ENCODE assay signal across 11 cellular contexts in genomic region chr6:149860834-149861602, GRCh38. TPM values are rescaled to one million over a fixed set of nuclear protein-coding genes. Genes with fewer than 3 reads are reported as not detected.
DNase-seq lines count a peak whose midpoint lies in the region; ATAC-seq, FAIRE-seq and TF ChIP-seq lines count a peak whose summit lies in the region.
"Had no signal": no experiment of that assay in that cellular context is flagged by ENCODE, and none has a peak within 500 bp of the region (broad histone marks: within the 10 kb centered on the region; RNA-seq: fewer than 3 reads in every experiment).

No MANE protein-coding gene starts in this region.

- DNase-seq in COLO668 (lab: John Stamatoyannopoulos, UW; ENCODE audit: unreplicated experiment) (peak; percentile 47), astrocyte (ENCODE audit: low read depth) (peak; percentile 14), right lobe of liver (peak in 2 of 3 donors; percentile 45 to 62), NCI-H526 treated with DMSO at 0.1 percent for 48 hours (lab: John Stamatoyannopoulos, UW) (no peak), SK-N-DZ (ENCODE audit: low spot score) (no peak)
- DNase-seq: islet precursor cell, NCI-H1092 had no signal

- H3K79me2 ChIP-seq in Loucy (ENCODE audit: insufficient read depth, low read length) (peaks cover 28% of the 10 kb centered on the region), astrocyte (ENCODE audit: insufficient read depth, low read length) (peaks cover 62% of the 10 kb centered on the region)

- H3K9me3 ChIP-seq in Loucy (ENCODE audit: insufficient read depth, low read depth, low read length) (no peaks in the 10 kb centered on the region), astrocyte (ENCODE audit: insufficient read depth, low read depth, low read length) (no peaks in the 10 kb centered on the region), right lobe of liver (no peaks in the 10 kb centered on the region)

- H3K4me2 ChIP-seq in Loucy (ENCODE audit: low read depth, low read length, poor library complexity, severe bottlenecking) = peak overlapping the region; percentile 82
- peak overlapping the region; percentile 87 for H3K4me2 ChIP-seq in astrocyte (ENCODE audit: low read length)

- H2AFZ ChIP-seq in Loucy (ENCODE audit: low read length) (no peak overlapping the region), astrocyte (ENCODE audit: low read depth, low read length) (no peak overlapping the region)

- no peaks in the 10 kb centered on the region for H3K9me2 ChIP-seq in Loucy (replicated peaks; ENCODE audit: low read depth, low read length)

- H3K27me3 ChIP-seq in Loucy (ENCODE audit: insufficient read depth, low read length, poor library complexity, severe bottlenecking) (no peaks in the 10 kb centered on the region), astrocyte (ENCODE audit: insufficient read depth, low read length) (no peaks in the 10 kb centered on the region), right lobe of liver (no peaks in the 10 kb centered on the region)

- peaks cover 32% of the 10 kb centered on the region for H3K4me1 Mint-ChIP-seq in astrocyte (ENCODE audit: low read depth, unreplicated experiment)

- H3K9ac ChIP-seq in Loucy (ENCODE audit: low read depth, low read length, poor library complexity, severe bottlenecking) = peak overlapping the region; percentile 67
- H3K9ac ChIP-seq in astrocyte (ENCODE audit: low read length) = peak overlapping the region; percentile 33

- peak overlapping the region; percentile 35 for H3K4me3 Mint-ChIP-seq in astrocyte (ENCODE audit: unreplicated experiment)

- TF ChIP-seq POLR2A in right lobe of liver (IDR thresholded peaks at IDR 0.05) (no peak), GM18505 (IDR thresholded peaks at IDR 0.05; ENCODE audit: borderline replicate concordance, extremely low read depth, insufficient read depth, insufficient read length) (no peak)

- 42% methylated on average over 6 of the region's 14 CpGs for WGBS in right lobe of liver (ENCODE audit: insufficient coverage, low coverage, low lambda C conversion rate, missing lambda C conversion rate)

- peak; percentile 49 for TF ChIP-seq CTCF in Loucy (conservative IDR thresholded peaks at IDR 0.05; ENCODE audit: low read length)
- no peak for TF ChIP-seq CTCF in astrocyte (IDR thresholded peaks at IDR 0.05; ENCODE audit: insufficient read depth, low read depth, low read length)
- peak in 2 of 4 donors; percentile 15 to 24 for TF ChIP-seq CTCF in right lobe of liver (IDR thresholded peaks at IDR 0.05)

- H3K36me3 Mint-ChIP-seq in astrocyte (ENCODE audit: low read depth, unreplicated experiment) = no peaks in the 10 kb centered on the region
- H3K36me3 Mint-ChIP-seq: activated naive CD4-positive, alpha-beta T cell treated with anti-CD3 and anti-CD28 coated beads, Interleukin-2, amount 50 U/mL, for 72 hours had no signal

- intact Hi-C loops in right lobe of liver (cut with DNase I) = no loop called here

- no peaks in the 10 kb centered on the region for H3K36me3 ChIP-seq in Loucy (ENCODE audit: insufficient read depth, low read length)
- no peaks in the 10 kb centered on the region for H3K36me3 ChIP-seq in astrocyte (ENCODE audit: insufficient read depth, low read length)
- no peaks in the 10 kb centered on the region for H3K36me3 ChIP-seq in right lobe of liver

- H3K27me3 Mint-ChIP-seq in astrocyte (ENCODE audit: low read depth, unreplicated experiment) = peaks cover 2% of the 10 kb centered on the region

- peak overlapping the region; percentile 10 for H3K27ac ChIP-seq in astrocyte (ENCODE audit: low read depth, low read length)
- H3K27ac ChIP-seq in right lobe of liver = peak overlapping the region; percentile 24 to 65 (median 62)

- H3F3A ChIP-seq in Loucy (ENCODE audit: low read depth) = no peaks in the 10 kb centered on the region

- ATAC-seq in right lobe of liver (peak in 3 of 4 donors; percentile 5 to 34 (median 12)), GM18505 (IDR thresholded peaks at IDR 0.05; ENCODE audit: unreplicated experiment) (no peak), HG03139 (IDR thresholded peaks at IDR 0.05; ENCODE audit: unreplicated experiment) (no peak)
- ATAC-seq: activated naive CD4-positive, alpha-beta T cell treated with anti-CD3 and anti-CD28 coated beads, Interleukin-2, amount 50 U/mL, for 72 hours had no signal

- H3K27ac Mint-ChIP-seq in astrocyte (ENCODE audit: unreplicated experiment) = peak overlapping the region; percentile 2
- H3K27ac Mint-ChIP-seq: activated naive CD4-positive, alpha-beta T cell treated with anti-CD3 and anti-CD28 coated beads, Interleukin-2, amount 50 U/mL, for 72 hours had no signal

- peaks cover 44% of the 10 kb centered on the region for H3K4me1 ChIP-seq in Loucy (ENCODE audit: insufficient read depth, low read length, poor library complexity, severe bottlenecking)
- peaks cover 36% of the 10 kb centered on the region for H3K4me1 ChIP-seq in astrocyte (ENCODE audit: insufficient read depth, low read length)
- peaks cover 0 to 36% (median 11%) of the 10 kb centered on the region in 4 donors for H3K4me1 ChIP-seq in right lobe of liver

- H3K4me3 ChIP-seq in Loucy (ENCODE audit: low read length, poor library complexity, severe bottlenecking) = peak overlapping the region; percentile 83
- peak overlapping the region; percentile 13 for H3K4me3 ChIP-seq in astrocyte (ENCODE audit: insufficient read depth, low read depth, low read length)
- no peak overlapping the region for H3K4me3 ChIP-seq in right lobe of liver

- no peaks in the 10 kb centered on the region for H3K9me3 Mint-ChIP-seq in astrocyte (ENCODE audit: unreplicated experiment)
- H3K9me3 Mint-ChIP-seq: activated naive CD4-positive, alpha-beta T cell treated with anti-CD3 and anti-CD28 coated beads, Interleukin-2, amount 50 U/mL, for 72 hours had no signal

- FAIRE-seq in astrocyte (lab: Jason Lieb, UNC) = no peak

- H4K20me1 ChIP-seq in Loucy (ENCODE audit: insufficient read depth, low read length, poor library complexity, severe bottlenecking) (peaks cover 4% of the 10 kb centered on the region), astrocyte (ENCODE audit: insufficient read depth, low read length) (peaks cover 8% of the 10 kb centered on the region)

RNA-seq across cellular contexts. Expression of gene LRP11, which starts 3.1 kb away (rescaled TPM):
- total RNA-seq in astrocyte (24.2 and 26.2 TPM in 2 replicates), right lobe of liver (10 to 100 TPM in 1 of 6 experiments, 1 to 10 TPM in 5; 6.8 to 11.1 (median 9.3) TPM)
- polyA plus RNA-seq in SK-N-DZ (2014; cell fraction: cytosol; rRNA removed) = 21.8 and 25.4 TPM in 2 replicates
- 15.9 and 19.2 TPM in 2 replicates for polyA plus RNA-seq in SK-N-DZ (2014; cell fraction: nucleus; rRNA removed)

RNA-seq across cellular contexts. Expression of gene RAET1E, which starts 36.9 kb away (rescaled TPM):
- not detected in 2 replicates for total RNA-seq in astrocyte
- not detected for total RNA-seq in right lobe of liver
- not detected in 2 replicates for polyA plus RNA-seq in SK-N-DZ (2014; cell fraction: cytosol; rRNA removed)
- polyA plus RNA-seq in SK-N-DZ (2014; cell fraction: nucleus; rRNA removed) = not detected in 2 replicates

Comparison
In these comparisons a context has a peak if more than half of its experiments do, and no peak if none do; other contexts are left out.
1. DNase-seq: peak in COLO668 (single experiment), astrocyte (single experiment) and right lobe of liver (2 of 3); none in NCI-H526 treated with DMSO at 0.1 percent for 48 hours (single experiment) and SK-N-DZ (single experiment).
2. H3K4me3 ChIP-seq: peak in Loucy (single experiment) and astrocyte (single experiment); none in right lobe of liver (0 of 3).
3. ATAC-seq: peak in right lobe of liver (3 of 4); none in GM18505 (single experiment) and HG03139 (single experiment).